In the genomic region with DNA sequence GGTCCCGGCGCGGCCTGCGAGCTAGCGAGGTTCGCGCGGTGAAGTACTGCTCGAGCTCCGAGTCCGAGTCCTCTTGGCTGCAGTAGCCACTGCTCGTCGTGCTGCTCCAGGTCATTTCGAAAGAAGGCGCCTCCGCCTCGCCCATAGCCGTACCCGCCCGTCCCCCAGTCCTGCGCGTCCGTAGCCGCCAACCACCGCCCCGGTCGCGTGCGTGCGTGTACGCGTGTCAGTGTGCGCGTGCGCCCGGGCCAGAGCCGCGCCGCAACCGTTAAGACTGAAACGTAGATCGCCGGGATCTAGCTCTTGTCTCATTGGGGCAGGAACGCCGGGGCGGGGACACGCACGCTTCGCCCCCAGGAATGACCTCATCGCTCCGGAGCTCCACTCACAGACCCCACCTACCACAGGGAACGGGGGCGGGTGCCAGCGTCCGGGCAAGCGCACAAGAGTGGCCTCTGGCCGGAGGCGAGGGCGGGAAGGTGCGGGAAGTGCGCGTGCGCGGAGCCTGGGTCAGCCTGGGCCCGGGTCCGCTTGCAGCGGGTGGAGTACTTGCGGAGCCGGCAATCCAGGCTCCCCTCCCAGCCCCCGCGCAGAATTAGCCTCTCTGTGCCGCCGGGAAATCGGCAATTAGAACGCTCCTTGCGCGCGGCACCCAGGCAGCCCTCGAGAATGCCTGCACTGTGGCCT, we compare ENCODE assay signal across 8 cellular contexts. TPM values are rescaled to one million over a fixed set of nuclear protein-coding genes. Genes with fewer than 3 reads are reported as not detected.
DNase-seq lines count a peak whose midpoint lies in the region; ATAC-seq lines count a peak whose summit lies in the region.

No MANE protein-coding gene starts in this region.

- H4K8ac ChIP-seq in mesendoderm (ENCODE audit: low read depth, low read length) = peak overlapping the region; percentile 6

- peak overlapping the region; percentile 89 for H3K9ac ChIP-seq in mesendoderm (ENCODE audit: low read length)

- no peaks in the 10 kb centered on the region for H3K36me3 ChIP-seq in mesendoderm (ENCODE audit: control insufficient read depth, insufficient read depth, low read length)

- peak overlapping the region; percentile 82 for H3K27ac ChIP-seq in mesendoderm (ENCODE audit: low read depth, low read length)

- H3K79me2 ChIP-seq in mesendoderm (ENCODE audit: control insufficient read depth, insufficient read depth, low read length) = peaks cover 26% of the 10 kb centered on the region

- H3K4me3 Mint-ChIP-seq in effector memory CD8-positive, alpha-beta T cell = peak overlapping the region; percentile 97

- no peaks in the 10 kb centered on the region for H3K27me3 Mint-ChIP-seq in effector memory CD8-positive, alpha-beta T cell

- no peaks in the 10 kb centered on the region for H3K4me1 ChIP-seq in mesendoderm (ENCODE audit: control insufficient read depth, low read depth, low read length)

- peak; percentile 90 for DNase-seq in COR-L47 (lab: John Stamatoyannopoulos, UW)
- DNase-seq in HT1080 (ENCODE audit: low read depth) = peak; percentile 99
- peak; percentile 99 for DNase-seq in NOMO-1 (lab: John Stamatoyannopoulos, UW; ENCODE audit: unreplicated experiment in 2 of 2)
- peak; percentile 87 to 94 (median 90) for DNase-seq in activated CD8-positive, alpha-beta memory T cell treated with anti-CD3 and anti-CD28 coated beads for 48 hours (ENCODE audit: low read depth in 2 of 3, low spot score in 2 of 3)
- DNase-seq in effector memory CD8-positive, alpha-beta T cell = peak; percentile 79 to 86 (median 86)
- DNase-seq in mesendoderm = peak; percentile 99
- DNase-seq in stimulated activated CD8-positive, alpha-beta memory T cell treated with anti-CD3 and anti-CD28 coated beads, Interleukin-12 subunit alpha, Interleukin-12 subunit beta, amount 100 ng/mL, for 4 hours (ENCODE audit: low read depth) = peak; percentile 92

- H3K27me3 ChIP-seq in mesendoderm (ENCODE audit: insufficient read depth, low read length, poor library complexity) = peaks cover 10% of the 10 kb centered on the region

- peak overlapping the region; percentile 48 for H3K23ac ChIP-seq in mesendoderm (ENCODE audit: low read length)

- peaks cover 17% of the 10 kb centered on the region for H3K79me1 ChIP-seq in mesendoderm (ENCODE audit: low read length)

- H3K36me3 Mint-ChIP-seq in effector memory CD8-positive, alpha-beta T cell (ENCODE audit: insufficient read depth) = peaks cover 81% of the 10 kb centered on the region

- H3K4me2 ChIP-seq in mesendoderm (ENCODE audit: low read length) = peak overlapping the region; percentile 84

- H3K56ac ChIP-seq in mesendoderm (ENCODE audit: low read length) = peak overlapping the region; percentile 95

- H3K4me3 ChIP-seq in mesendoderm (ENCODE audit: low read length) = peak overlapping the region; percentile 59

- H3K4ac ChIP-seq in mesendoderm (ENCODE audit: low read depth, low read length) = peak overlapping the region; percentile 44

- H3K27ac Mint-ChIP-seq in effector memory CD8-positive, alpha-beta T cell = peak overlapping the region; percentile 95 to 96

- no peak overlapping the region for H2BK15ac ChIP-seq in mesendoderm (replicated peaks; ENCODE audit: low read depth)

- no peak overlapping the region for H2AK5ac ChIP-seq in mesendoderm (ENCODE audit: low read length)

- H3K9me3 Mint-ChIP-seq in effector memory CD8-positive, alpha-beta T cell = no peaks in the 10 kb centered on the region

- H2BK5ac ChIP-seq in mesendoderm (ENCODE audit: low read length) = peak overlapping the region; percentile 35

- H3K4me1 Mint-ChIP-seq in effector memory CD8-positive, alpha-beta T cell (ENCODE audit: low read depth in 2 of 2) = peaks cover 58 to 75% of the 10 kb centered on the region in 2 donors

- peak overlapping the region; percentile 41 for H3K18ac ChIP-seq in mesendoderm (ENCODE audit: low read length)

- WGBS in mesendoderm (ENCODE audit: extremely low coverage, insufficient coverage, low lambda C conversion rate) = no CpG with 5 or more reads among the region's 79 CpGs

- ATAC-seq in GM21367 (IDR thresholded peaks at IDR 0.05; ENCODE audit: unreplicated experiment) = peak; percentile 68
- peak; percentile 65 for ATAC-seq in effector memory CD8-positive, alpha-beta T cell (replicated peaks)

- no peak overlapping the region for H2BK120ac ChIP-seq in mesendoderm (ENCODE audit: low read depth, low read length)

- H4K5ac ChIP-seq in mesendoderm (ENCODE audit: low read length) = no peak overlapping the region

RNA-seq across cellular contexts. Expression of a gene that starts 3.3 kb away (rescaled TPM):
- 12.5 and 15.0 TPM in 2 replicates for total RNA-seq in HT1080 (2014; rRNA removed; shearing (Covaris generic))
- polyA plus RNA-seq in HT1080 (2015; cell fraction: cytosol; rRNA removed) = 16.5 and 19.9 TPM in 2 replicates
- polyA plus RNA-seq in HT1080 (2015; cell fraction: nucleus; rRNA removed) = 27.2 and 29.2 TPM in 2 replicates
- 6.8 TPM for polyA plus RNA-seq in mesendoderm (2013, experiment 1 of 2)
- 7.2 TPM for polyA plus RNA-seq in mesendoderm (2013, experiment 2 of 2)

RNA-seq across cellular contexts. Expression of a gene that starts 8.2 kb away (rescaled TPM):
- total RNA-seq in HT1080 (2014; rRNA removed; shearing (Covaris generic)) = 1.4 and 2.8 TPM in 2 replicates
- 0.23 and 0.31 TPM in 2 replicates for polyA plus RNA-seq in HT1080 (2015; cell fraction: cytosol; rRNA removed)
- 1.1 and 1.5 TPM in 2 replicates for polyA plus RNA-seq in HT1080 (2015; cell fraction: nucleus; rRNA removed)
- polyA plus RNA-seq in mesendoderm (2013, experiment 1 of 2) = 0.18 TPM
- 0.13 TPM for polyA plus RNA-seq in mesendoderm (2013, experiment 2 of 2)

RNA-seq across cellular contexts. Expression of a gene that starts 9.3 kb away (rescaled TPM):
- 40.6 and 53.3 TPM in 2 replicates for total RNA-seq in HT1080 (2014; rRNA removed; shearing (Covaris generic))
- 56.3 and 78.6 TPM in 2 replicates for polyA plus RNA-seq in HT1080 (2015; cell fraction: cytosol; rRNA removed)
- polyA plus RNA-seq in HT1080 (2015; cell fraction: nucleus; rRNA removed) = 21.4 and 43.1 TPM in 2 replicates
- 24.5 TPM for polyA plus RNA-seq in mesendoderm (2013, experiment 1 of 2)
- polyA plus RNA-seq in mesendoderm (2013, experiment 2 of 2) = 23.4 TPM

RNA-seq across cellular contexts. Expression of a gene that starts 13.3 kb away (rescaled TPM):
- total RNA-seq in HT1080 (2014; rRNA removed; shearing (Covaris generic)) = 47.5 and 57.4 TPM in 2 replicates
- polyA plus RNA-seq in HT1080 (2015; cell fraction: cytosol; rRNA removed) = 22.7 and 24.6 TPM in 2 replicates
- 60.0 and 61.6 TPM in 2 replicates for polyA plus RNA-seq in HT1080 (2015; cell fraction: nucleus; rRNA removed)
- polyA plus RNA-seq in mesendoderm (2013, experiment 1 of 2) = 9.4 TPM
- 9.6 TPM for polyA plus RNA-seq in mesendoderm (2013, experiment 2 of 2)

RNA-seq across cellular contexts. Expression of a gene that starts 13.3 kb away (rescaled TPM):
- total RNA-seq in HT1080 (2014; rRNA removed; shearing (Covaris generic)) = 63.2 and 69.0 TPM in 2 replicates
- polyA plus RNA-seq in HT1080 (2015; cell fraction: cytosol; rRNA removed) = 27.2 and 35.7 TPM in 2 replicates
- 30.9 and 40.4 TPM in 2 replicates for polyA plus RNA-seq in HT1080 (2015; cell fraction: nucleus; rRNA removed)
- polyA plus RNA-seq in mesendoderm (2013, experiment 1 of 2) = 7.8 TPM
- polyA plus RNA-seq in mesendoderm (2013, experiment 2 of 2) = 8.6 TPM

Comparison
In these comparisons a context has a peak if more than half of its experiments do, and no peak if none do; other contexts are left out.
1. Peak in every context shown above with its lines: DNase-seq, ATAC-seq, H3K4me3 ChIP-seq and H3K27ac ChIP-seq.